ENCODE assay signal across 17 cellular contexts in genomic region chr2:233428008-233428407, GRCh38.
DNase-seq lines count a peak whose midpoint lies in the region; ATAC-seq and TF ChIP-seq lines count a peak whose summit lies in the region.
"Had no signal": no experiment of that assay in that cellular context is flagged by ENCODE, and none has a peak within 500 bp of the region (broad histone marks: within the 10 kb centered on the region; RNA-seq: fewer than 3 reads in every experiment).

No MANE protein-coding gene starts in this region.

- H3K36me3 ChIP-seq in naive thymus-derived CD4-positive, alpha-beta T cell (ENCODE audit: control insufficient read depth in 2 of 3, insufficient read depth in 3 of 3, low read length in 3 of 3) = peaks cover 0 to 3% (median 0%) of the 10 kb centered on the region in 3 experiments
- no peaks in the 10 kb centered on the region for H3K36me3 ChIP-seq in suprapubic skin
- H3K36me3 ChIP-seq: prostate gland had no signal

- H3K9me3 ChIP-seq in naive thymus-derived CD4-positive, alpha-beta T cell (ENCODE audit: control insufficient read depth in 2 of 3, low read length in 3 of 3) = no peaks in the 10 kb centered on the region
- H3K9me3 ChIP-seq in suprapubic skin = no peaks in the 10 kb centered on the region
- H3K9me3 ChIP-seq: prostate gland had no signal

- POLR2A ChIA-PET in naive thymus-derived CD4-positive, alpha-beta T cell (lab: Charles Lee) = interaction anchor here (0.6 to 12.5 kb wide), 5 partner anchors 10 to 97 kb away, joined by 3 to 127 read pairs (median 4); no protein-coding TSS in a partner anchor

- CTCF ChIA-PET in activated CD8-positive, alpha-beta memory T cell treated with anti-CD3 and anti-CD28 coated beads, Interleukin-2, amount 10 ng/mL, durations not matched to agents 7 days and 5 days (lab: Charles Lee) = interaction anchor here (8.5 to 14.8 kb wide), 2 partner anchors 16 to 24 kb away, joined by 49 to 145 read pairs; no protein-coding TSS in a partner anchor
- CTCF ChIA-PET in naive thymus-derived CD4-positive, alpha-beta T cell (lab: Charles Lee) = interaction anchor here (1.9 to 16.4 kb wide), 2 partner anchors 15 to 23 kb away, joined by 7 to 255 read pairs; no protein-coding TSS in a partner anchor

- peaks cover 3 to 73% of the 10 kb centered on the region in 2 donors for H3K4me1 ChIP-seq in naive thymus-derived CD4-positive, alpha-beta T cell (ENCODE audit: control insufficient read depth in 2 of 2, insufficient read depth in 2 of 2, low read length in 2 of 2)
- H3K4me1 ChIP-seq in suprapubic skin = peaks cover 4% of the 10 kb centered on the region
- H3K4me1 ChIP-seq: prostate gland had no signal

- TF ChIP-seq EP300 in suprapubic skin (IDR thresholded peaks at IDR 0.05) = no peak

- intact Hi-C loops in naive thymus-derived CD4-positive, alpha-beta T cell (cut with micrococcal nuclease) = loop anchor here in 1 of 2 donors (10.0 kb wide), 2 partner anchors 343 to 427 kb away; partner anchors contain the start of gene HJURP

- H3K27ac ChIP-seq in naive thymus-derived CD4-positive, alpha-beta T cell (ENCODE audit: low read depth, low read length) = no peak overlapping the region
- H3K27ac ChIP-seq in suprapubic skin = no peak overlapping the region
- H3K27ac ChIP-seq: prostate gland had no signal

- no peak for ATAC-seq in activated T-cell treated with anti-CD3 and anti-CD28 coated beads, Interleukin-2, amount 50 U/mL, for 72 hours (replicated peaks in 1 of 2)
- no peak for ATAC-seq in activated T-cell treated with anti-CD3 and anti-CD28 coated beads, Interleukin-2, amount 50 U/mL, for 4 hours
- ATAC-seq in activated CD8-positive, alpha-beta memory T cell treated with anti-CD3 and anti-CD28 coated beads, Interleukin-2, amount 10 ng/mL, durations not matched to agents 7 days and 5 days = no peak
- no peak for ATAC-seq in naive thymus-derived CD4-positive, alpha-beta T cell
- ATAC-seq: left colon had no signal

- 90% methylated on average over 3 of the region's 3 CpGs for WGBS in suprapubic skin

- H3K27me3 ChIP-seq in naive thymus-derived CD4-positive, alpha-beta T cell (ENCODE audit: control insufficient read depth in 2 of 2, insufficient read depth in 2 of 2, low read length in 2 of 2) = no peaks in the 10 kb centered on the region
- H3K27me3 ChIP-seq in suprapubic skin = no peaks in the 10 kb centered on the region

- no peak for TF ChIP-seq POLR2A in suprapubic skin (IDR thresholded peaks at IDR 0.05)

- TF ChIP-seq CTCF in suprapubic skin (IDR thresholded peaks at IDR 0.05) = no peak

- H3K4me3 ChIP-seq in naive thymus-derived CD4-positive, alpha-beta T cell (ENCODE audit: low read length) = no peak overlapping the region
- H3K4me3 ChIP-seq in suprapubic skin = no peak overlapping the region
- H3K4me3 ChIP-seq: prostate gland had no signal

- peak overlapping the region; percentile 41 for H3K27ac Mint-ChIP-seq in activated T-cell treated with anti-CD3 and anti-CD28 coated beads, Interleukin-2, amount 50 U/mL, for 72 hours
- no peak overlapping the region for H3K27ac Mint-ChIP-seq in activated CD8-positive, alpha-beta memory T cell treated with anti-CD3 and anti-CD28 coated beads, Interleukin-2, amount 10 ng/mL, durations not matched to agents 7 days and 5 days
- peak overlapping the region in 7 of 9 donors; percentile 32 to 96 (median 66) for H3K27ac Mint-ChIP-seq in naive thymus-derived CD4-positive, alpha-beta T cell
- H3K27ac Mint-ChIP-seq: endodermal cell had no signal

- peaks cover 3 to 5% of the 10 kb centered on the region in 2 donors for H3K9me3 Mint-ChIP-seq in activated T-cell treated with anti-CD3 and anti-CD28 coated beads, Interleukin-2, amount 50 U/mL, for 72 hours
- peaks cover 7% of the 10 kb centered on the region for H3K9me3 Mint-ChIP-seq in activated T-cell treated with anti-CD3 and anti-CD28 coated beads, Interleukin-2, amount 50 U/mL, for 4 hours
- peaks cover 6% of the 10 kb centered on the region for H3K9me3 Mint-ChIP-seq in activated CD8-positive, alpha-beta memory T cell treated with anti-CD3 and anti-CD28 coated beads, Interleukin-2, amount 10 ng/mL, durations not matched to agents 7 days and 5 days (ENCODE audit: low read depth)
- H3K9me3 Mint-ChIP-seq in naive thymus-derived CD4-positive, alpha-beta T cell = peaks cover 0 to 10% (median 0%) of the 10 kb centered on the region in 11 donors

- no peak for DNase-seq in activated T-cell treated with anti-CD3 and anti-CD28 coated beads, Interleukin-2, amount 50 U/mL, for 72 hours
- DNase-seq in activated T-cell treated with anti-CD3 and anti-CD28 coated beads, Interleukin-2, amount 50 U/mL, for 4 hours = no peak
- peak; percentile 5 for DNase-seq in activated CD8-positive, alpha-beta memory T cell treated with anti-CD3 and anti-CD28 coated beads, Interleukin-2, amount 10 ng/mL, durations not matched to agents 7 days and 5 days
- no peak for DNase-seq in naive thymus-derived CD4-positive, alpha-beta T cell
- DNase-seq in suprapubic skin (ENCODE audit: low spot score in 2 of 2) = peak; percentile 34 to 53
- DNase-seq in hepatic stellate cell (ENCODE audit: low spot score) = no peak
- no peak for DNase-seq in NCI-H146 (lab: John Stamatoyannopoulos, UW)
- no peak for DNase-seq in GM03348 (ENCODE audit: low spot score)
- DNase-seq: Calu3; endodermal cell; GDM1; NCI-H1105 treated with DMSO at 0.1 percent for 48 hours; NCI-H2227 treated with DMSO at 0.1 percent for 48 hours; stimulated activated CD4-positive, alpha-beta T cell treated with anti-CD3 and anti-CD28 coated beads, Interleukin-12 subunit alpha, Interleukin-12 subunit beta, amount 100 ng/mL, for 4 hours; T-helper 1 cell had no signal

- no peaks in the 10 kb centered on the region for H3K27me3 Mint-ChIP-seq in activated T-cell treated with anti-CD3 and anti-CD28 coated beads, Interleukin-2, amount 50 U/mL, for 72 hours (ENCODE audit: low read depth)
- no peaks in the 10 kb centered on the region for H3K27me3 Mint-ChIP-seq in activated T-cell treated with anti-CD3 and anti-CD28 coated beads, Interleukin-2, amount 50 U/mL, for 4 hours (ENCODE audit: low read depth)
- no peaks in the 10 kb centered on the region for H3K27me3 Mint-ChIP-seq in activated CD8-positive, alpha-beta memory T cell treated with anti-CD3 and anti-CD28 coated beads, Interleukin-2, amount 10 ng/mL, durations not matched to agents 7 days and 5 days
- no peaks in the 10 kb centered on the region for H3K27me3 Mint-ChIP-seq in naive thymus-derived CD4-positive, alpha-beta T cell

- H3K36me3 Mint-ChIP-seq in activated T-cell treated with anti-CD3 and anti-CD28 coated beads, Interleukin-2, amount 50 U/mL, for 72 hours (ENCODE audit: insufficient read depth in 2 of 2) = peaks cover 13 to 24% of the 10 kb centered on the region in 2 donors
- peaks cover 26% of the 10 kb centered on the region for H3K36me3 Mint-ChIP-seq in activated T-cell treated with anti-CD3 and anti-CD28 coated beads, Interleukin-2, amount 50 U/mL, for 4 hours (ENCODE audit: insufficient read depth)
- peaks cover 37% of the 10 kb centered on the region for H3K36me3 Mint-ChIP-seq in activated CD8-positive, alpha-beta memory T cell treated with anti-CD3 and anti-CD28 coated beads, Interleukin-2, amount 10 ng/mL, durations not matched to agents 7 days and 5 days
- peaks cover 14 to 63% (median 37%) of the 10 kb centered on the region in 5 donors for H3K36me3 Mint-ChIP-seq in naive thymus-derived CD4-positive, alpha-beta T cell

- H3K4me3 Mint-ChIP-seq in activated T-cell treated with anti-CD3 and anti-CD28 coated beads, Interleukin-2, amount 50 U/mL, for 72 hours = no peak overlapping the region
- H3K4me3 Mint-ChIP-seq in activated T-cell treated with anti-CD3 and anti-CD28 coated beads, Interleukin-2, amount 50 U/mL, for 4 hours = no peak overlapping the region
- no peak overlapping the region for H3K4me3 Mint-ChIP-seq in activated CD8-positive, alpha-beta memory T cell treated with anti-CD3 and anti-CD28 coated beads, Interleukin-2, amount 10 ng/mL, durations not matched to agents 7 days and 5 days
- H3K4me3 Mint-ChIP-seq in naive thymus-derived CD4-positive, alpha-beta T cell = peak overlapping the region in 8 of 10 donors; percentile 17 to 66 (median 38)
- H3K4me3 Mint-ChIP-seq: endodermal cell had no signal

- H3K4me1 Mint-ChIP-seq in activated T-cell treated with anti-CD3 and anti-CD28 coated beads, Interleukin-2, amount 50 U/mL, for 72 hours (ENCODE audit: low read depth) = peaks cover 64% of the 10 kb centered on the region
- peaks cover 80% of the 10 kb centered on the region for H3K4me1 Mint-ChIP-seq in activated T-cell treated with anti-CD3 and anti-CD28 coated beads, Interleukin-2, amount 50 U/mL, for 4 hours (ENCODE audit: low read depth)
- H3K4me1 Mint-ChIP-seq in activated CD8-positive, alpha-beta memory T cell treated with anti-CD3 and anti-CD28 coated beads, Interleukin-2, amount 10 ng/mL, durations not matched to agents 7 days and 5 days = peaks cover 25% of the 10 kb centered on the region
- H3K4me1 Mint-ChIP-seq in naive thymus-derived CD4-positive, alpha-beta T cell = peaks cover 55 to 93% (median 90%) of the 10 kb centered on the region in 7 donors
- H3K4me1 Mint-ChIP-seq: endodermal cell had no signal

Comparison
In these comparisons a context has a peak if more than half of its experiments do, and no peak if none do; other contexts are left out.
1. DNase-seq: peak in activated CD8-positive, alpha-beta memory T cell treated with anti-CD3 and anti-CD28 coated beads, Interleukin-2, amount 10 ng/mL, durations not matched to agents 7 days and 5 days (single experiment) and suprapubic skin (2 of 2); none in activated T-cell treated with anti-CD3 and anti-CD28 coated beads, Interleukin-2, amount 50 U/mL, for 72 hours (0 of 2), activated T-cell treated with anti-CD3 and anti-CD28 coated beads, Interleukin-2, amount 50 U/mL, for 4 hours (single experiment), naive thymus-derived CD4-positive, alpha-beta T cell (0 of 9), hepatic stellate cell (single experiment), NCI-H146 (single experiment) and GM03348 (single experiment).
2. H3K4me3 Mint-ChIP-seq: peak in naive thymus-derived CD4-positive, alpha-beta T cell (8 of 10); none in activated T-cell treated with anti-CD3 and anti-CD28 coated beads, Interleukin-2, amount 50 U/mL, for 72 hours (0 of 2), activated T-cell treated with anti-CD3 and anti-CD28 coated beads, Interleukin-2, amount 50 U/mL, for 4 hours (single experiment) and activated CD8-positive, alpha-beta memory T cell treated with anti-CD3 and anti-CD28 coated beads, Interleukin-2, amount 10 ng/mL, durations not matched to agents 7 days and 5 days (single experiment).